Comparison of ENCODE assay signal across 12 cellular contexts in the genomic region with DNA sequence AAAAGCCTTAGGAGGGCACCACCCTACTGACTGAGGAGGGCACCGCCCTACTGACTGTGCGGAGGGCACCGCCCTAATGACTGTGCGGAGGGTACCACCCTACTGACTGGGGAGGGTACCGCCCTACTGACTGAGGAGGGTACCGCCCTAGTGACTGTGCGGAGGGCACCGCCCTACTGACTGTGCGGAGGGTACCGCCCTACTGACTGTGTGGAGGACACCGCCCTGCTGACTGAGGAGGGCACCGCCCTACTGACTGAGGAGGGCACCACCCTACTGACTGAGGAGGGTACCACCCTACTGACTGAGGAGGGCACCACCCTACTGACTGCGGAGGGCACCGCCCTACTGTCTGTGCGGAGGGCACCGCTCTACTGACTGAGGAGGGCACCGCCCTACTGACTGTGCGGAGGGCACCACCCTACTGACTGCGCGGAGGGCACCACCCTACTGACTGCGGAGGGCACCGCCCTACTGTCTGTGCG.
A peak's percentile ranks its signal among the peaks of the same experiment; 100 is the strongest.
DNase-seq lines count a peak whose midpoint lies in the region; ATAC-seq, FAIRE-seq and TF ChIP-seq lines count a peak whose summit lies in the region.
"Had no signal": no experiment of that assay in that cellular context is flagged by ENCODE, and none has a peak within 500 bp of the region (broad histone marks: within the 10 kb centered on the region; RNA-seq: fewer than 3 reads in every experiment).

No MANE protein-coding gene starts in this region.

- no peaks in the 10 kb centered on the region for H3K79me2 ChIP-seq in endothelial cell of umbilical vein (ENCODE audit: control insufficient read depth, insufficient read depth, low read length)

- no peaks in the 10 kb centered on the region for H3K36me3 ChIP-seq in CD8-positive, alpha-beta memory T cell (ENCODE audit: insufficient read depth, low read length)
- no peaks in the 10 kb centered on the region for H3K36me3 ChIP-seq in endothelial cell of umbilical vein (ENCODE audit: control insufficient read depth in 2 of 2, extremely low read depth in 1 of 2, insufficient read depth in 2 of 2, low read length in 2 of 2)
- H3K36me3 ChIP-seq: cardiac muscle cell had no signal

- H3K4me1 Mint-ChIP-seq in CD8-positive, alpha-beta memory T cell: peaks cover 7 to 17% (median 12%) of the 10 kb centered on the region in 3 donors
- H3K4me1 Mint-ChIP-seq in type B pancreatic cell (ENCODE audit: unreplicated experiment): peaks cover 20% of the 10 kb centered on the region

- H3K4me3 ChIP-seq in CD8-positive, alpha-beta memory T cell (ENCODE audit: low read length): no peak overlapping the region
- peak overlapping the region in 1 of 3 experiments; percentile 19 for H3K4me3 ChIP-seq in endothelial cell of umbilical vein (replicated peaks in 1 of 3; ENCODE audit: insufficient read depth in 1 of 3, low read depth in 1 of 3, low read length in 3 of 3)
- H3K4me3 ChIP-seq: cardiac muscle cell had no signal

- H3K9ac ChIP-seq in endothelial cell of umbilical vein (replicated peaks; ENCODE audit: extremely low read depth, insufficient read depth, low read length): no peak overlapping the region

- no peaks in the 10 kb centered on the region for H3K27me3 ChIP-seq in CD8-positive, alpha-beta memory T cell (ENCODE audit: insufficient read depth, low read length, poor library complexity, severe bottlenecking)
- H3K27me3 ChIP-seq in endothelial cell of umbilical vein (ENCODE audit: control insufficient read depth in 2 of 2, insufficient read depth in 2 of 2, low read length in 2 of 2): no peaks in the 10 kb centered on the region
- H3K27me3 ChIP-seq: cardiac muscle cell had no signal

- ATAC-seq in HG02642 (IDR thresholded peaks at IDR 0.05; ENCODE audit: poor library complexity, unreplicated experiment) (no peak), GM21786 (IDR thresholded peaks at IDR 0.05; ENCODE audit: unreplicated experiment) (no peak)

- peaks cover 0 to 2% (median 0%) of the 10 kb centered on the region in 5 donors for H3K9me3 Mint-ChIP-seq in CD8-positive, alpha-beta memory T cell
- H3K9me3 Mint-ChIP-seq in type B pancreatic cell: no peaks in the 10 kb centered on the region

- intact Hi-C loops in endothelial cell of umbilical vein (cut with micrococcal nuclease): loop anchor here (1.0 to 5.0 kb wide), 2 partner anchors 176 to 258 kb away; partner anchors contain the start of gene ATP9B

- H3K4me3 Mint-ChIP-seq in CD8-positive, alpha-beta memory T cell: peak overlapping the region in 1 of 7 donors; percentile 13
- no peak overlapping the region for H3K4me3 Mint-ChIP-seq in type B pancreatic cell

- H3K27ac ChIP-seq in CD8-positive, alpha-beta memory T cell (ENCODE audit: low read depth, low read length): peak overlapping the region; percentile 38
- no peak overlapping the region for H3K27ac ChIP-seq in endothelial cell of umbilical vein (ENCODE audit: insufficient read depth, low read depth, low read length)
- H3K27ac ChIP-seq: cardiac muscle cell had no signal

- CTCF ChIA-PET in CD8-positive, alpha-beta memory T cell (lab: Charles Lee): no interaction called here
- CTCF ChIA-PET in endothelial cell of umbilical vein (lab: Charles Lee): no interaction called here

- H3K9me3 ChIP-seq in CD8-positive, alpha-beta memory T cell (ENCODE audit: low read length): no peaks in the 10 kb centered on the region
- H3K9me3 ChIP-seq in endothelial cell of umbilical vein (replicated peaks; ENCODE audit: control insufficient read depth, insufficient read depth, low read length): no peaks in the 10 kb centered on the region

- H3K9me1 ChIP-seq in endothelial cell of umbilical vein (replicated peaks; ENCODE audit: control insufficient read depth, extremely low read depth, insufficient read depth, low read length): no peaks in the 10 kb centered on the region

- H4K20me1 ChIP-seq in endothelial cell of umbilical vein (replicated peaks; ENCODE audit: control insufficient read depth, extremely low read depth, insufficient read depth, low read length): no peaks in the 10 kb centered on the region

- H3K27ac Mint-ChIP-seq in CD8-positive, alpha-beta memory T cell: peak overlapping the region in 6 of 8 donors; percentile 32 to 81 (median 60)
- no peak overlapping the region for H3K27ac Mint-ChIP-seq in type B pancreatic cell

- in situ Hi-C loops in SK-MEL-5 (cut with HindIII; ENCODE audit: low pct_unique_long_range_greater_than_20kb, low sequenced_read_pairs): no loop called here

- H3K36me3 Mint-ChIP-seq in CD8-positive, alpha-beta memory T cell: no peaks in the 10 kb centered on the region
- peaks cover 3% of the 10 kb centered on the region for H3K36me3 Mint-ChIP-seq in type B pancreatic cell

- BruUV-seq in endothelial cell of umbilical vein (replicated peaks; lab: Mats Ljungman, UMichigan): no TSS peak

- FAIRE-seq in H54 (lab: Jason Lieb, UNC): no peak
- no peak for FAIRE-seq in endothelial cell of umbilical vein (lab: Jason Lieb, UNC)
- FAIRE-seq: GM12892 had no signal

- dilution Hi-C loops in endothelial cell of umbilical vein (cut with MboI; ENCODE audit: extremely low pct_ligation_motif_present, low sequenced_read_pairs): no loop called here

- peak overlapping the region; percentile 50 for H3K4me2 ChIP-seq in endothelial cell of umbilical vein (ENCODE audit: insufficient read depth, low read length)

- POLR2A ChIA-PET in CD8-positive, alpha-beta memory T cell (lab: Charles Lee): no interaction called here
- POLR2A ChIA-PET in endothelial cell of umbilical vein (lab: Charles Lee): no interaction called here

- H3K4me1 ChIP-seq in CD8-positive, alpha-beta memory T cell (ENCODE audit: insufficient read depth, low read length): peaks cover 4% of the 10 kb centered on the region
- no peaks in the 10 kb centered on the region for H3K4me1 ChIP-seq in endothelial cell of umbilical vein (ENCODE audit: control insufficient read depth, extremely low read depth, insufficient read depth, low read length)

- H2AFZ ChIP-seq in endothelial cell of umbilical vein (ENCODE audit: low read depth, low read length): peak overlapping the region; percentile 72

- TF ChIP-seq POLR2A in H54 (IDR thresholded peaks at IDR 0.05; ENCODE audit: low read depth, low read length) (no peak), endothelial cell of umbilical vein (IDR thresholded peaks at IDR 0.05; ENCODE audit: low read depth, low read length) (no peak)

- TF ChIP-seq CTCF in endothelial cell of umbilical vein (IDR thresholded peaks at IDR 0.05; ENCODE audit: extremely low read depth in 1 of 2, insufficient read depth in 1 of 2, low read depth in 1 of 2, low read length in 2 of 2) (no peak), type B pancreatic cell (conservative IDR thresholded peaks at IDR 0.05) (no peak)

- peak in 4 of 5 donors; percentile 29 to 70 (median 48) for DNase-seq in CD8-positive, alpha-beta memory T cell
- DNase-seq in H54 (ENCODE audit: insufficient read length, low spot score) (peak; percentile 2), SK-MEL-5 (ENCODE audit: low read depth, low spot score) (peak; percentile 81), endothelial cell of umbilical vein (ENCODE audit: low read depth, low spot score) (peak; percentile 17), type B pancreatic cell (ENCODE audit: extremely low spot score, unreplicated experiment) (no peak), GM19238 (ENCODE audit: insufficient read length, low spot score) (no peak)
- DNase-seq: DMS 273 treated with DMSO at 0.1 percent for 48 hours, NCI-H446 treated with DMSO at 0.1 percent for 48 hours had no signal

- no peaks in the 10 kb centered on the region for H3K27me3 Mint-ChIP-seq in CD8-positive, alpha-beta memory T cell
- no peaks in the 10 kb centered on the region for H3K27me3 Mint-ChIP-seq in type B pancreatic cell

TF ChIP-seq in endothelial cell of umbilical vein, 7 proteins besides CTCF, POLR2A, EP300 and RAD21:
- TF ChIP-seq MAX (IDR thresholded peaks at IDR 0.05; ENCODE audit: insufficient read depth, insufficient read length): no peak
- TF ChIP-seq EZH2 (IDR thresholded peaks at IDR 0.05; ENCODE audit: borderline replicate concordance, low read depth, low read length, severe bottlenecking): no peak
- TF ChIP-seq JUN (IDR thresholded peaks at IDR 0.05; ENCODE audit: borderline replicate concordance, insufficient read depth, insufficient read length, low read depth): no peak
- no peak for TF ChIP-seq GATA2 (IDR thresholded peaks at IDR 0.05; ENCODE audit: insufficient read depth, insufficient read length, low read depth, low read length)

Comparison
In these comparisons a context has a peak if more than half of its experiments do, and no peak if none do; other contexts are left out.
1. DNase-seq: peak in CD8-positive, alpha-beta memory T cell (4 of 5), H54 (single experiment), SK-MEL-5 (single experiment) and endothelial cell of umbilical vein (single experiment); none in type B pancreatic cell (single experiment) and GM19238 (single experiment).